Comparison of ENCODE assay signal across 9 cellular contexts in genomic region chr13:114019367-114019766, GRCh38. TPM values are rescaled to one million over a fixed set of nuclear protein-coding genes. Genes with fewer than 3 reads are reported as not detected.
DNase-seq lines count a peak whose midpoint lies in the region; ATAC-seq and TF ChIP-seq lines count a peak whose summit lies in the region.
"Had no signal": no experiment of that assay in that cellular context is flagged by ENCODE, and none has a peak within 500 bp of the region (broad histone marks: within the 10 kb centered on the region; RNA-seq: fewer than 3 reads in every experiment).

No MANE protein-coding gene starts in this region.

- H3K36me3 ChIP-seq in GM23248 (ENCODE audit: low read depth) (peaks cover 13% of the 10 kb centered on the region; the same call in 1 of the 2 replicates), SJCRH30 (peaks cover 5% of the 10 kb centered on the region; the same call in 1 of the 2 replicates), mucosa of descending colon (ENCODE audit: low read depth) (no peaks in the 10 kb centered on the region)

- no peak overlapping the region for H3K4me3 ChIP-seq in GM23248
- H3K4me3 ChIP-seq in SJCRH30: no peak overlapping the region
- H3K4me3 ChIP-seq in mucosa of descending colon: no peak overlapping the region

- H3K27ac ChIP-seq in GM23248 (no peak overlapping the region), SJCRH30 (no peak overlapping the region)

- WGBS in GM23248 (ENCODE audit: low coverage in 1 of 2, low lambda C conversion rate in 2 of 2, missing lambda C conversion rate in 2 of 2), 2 experiments: 72 to 75% methylated on average over 9 to 13 of the region's 13 CpGs

- H3F3A ChIP-seq in GM23248 (ENCODE audit: insufficient read depth): no peaks in the 10 kb centered on the region

- TF ChIP-seq CTCF in mucosa of descending colon (IDR thresholded peaks at IDR 0.05): no peak

- H4K20me1 ChIP-seq in GM23248 (ENCODE audit: insufficient read depth): no peaks in the 10 kb centered on the region

- H3K4me1 ChIP-seq in GM23248 (ENCODE audit: insufficient read depth) (0 out of 2 replicates have a peak, but pooled peaks cover 3% of the 10 kb centered on the region), SJCRH30 (no peaks in the 10 kb centered on the region), mucosa of descending colon (ENCODE audit: low read depth) (no peaks in the 10 kb centered on the region)

- in situ Hi-C loops in GM23248 (cut with MboI): no loop called here

- no peak overlapping the region for H3K9ac ChIP-seq in GM23248

- H3K4me3 Mint-ChIP-seq in activated naive CD4-positive, alpha-beta T cell treated with anti-CD3 and anti-CD28 coated beads, Interleukin-2, amount 10 ng/mL, durations not matched to agents 7 days and 5 days: no peak overlapping the region

- H3K9me2 ChIP-seq in GM23248 (ENCODE audit: insufficient read depth): no peaks in the 10 kb centered on the region

- peaks cover 57% of the 10 kb centered on the region for H3K36me3 Mint-ChIP-seq in activated naive CD4-positive, alpha-beta T cell treated with anti-CD3 and anti-CD28 coated beads, Interleukin-2, amount 10 ng/mL, durations not matched to agents 7 days and 5 days

- 0 out of 2 replicates have a peak, but pooled peaks cover 6% of the 10 kb centered on the region for H3K79me2 ChIP-seq in GM23248 (ENCODE audit: insufficient read depth)

- peak; percentile 44 for DNase-seq in GM23248
- DNase-seq in SJCRH30: peak; percentile 17 to 34
- peak; percentile 49 for DNase-seq in activated naive CD4-positive, alpha-beta T cell treated with anti-CD3 and anti-CD28 coated beads, Interleukin-2, amount 10 ng/mL, durations not matched to agents 7 days and 5 days
- peak; percentile 57 for DNase-seq in stimulated activated CD4-positive, alpha-beta T cell treated with anti-CD3 and anti-CD28 coated beads, Interleukin-4, amount 100 ng/mL, for 1 hour
- no peak for DNase-seq in mucosa of descending colon
- no peak for DNase-seq in globus pallidus (ENCODE audit: low spot score)
- no peak for DNase-seq in NCI-H345 (lab: John Stamatoyannopoulos, UW)
- DNase-seq in Right ventricle myocardium superior: no peak
- DNase-seq: NCI-H1436 had no signal

- no peaks in the 10 kb centered on the region for H3K27me3 Mint-ChIP-seq in activated naive CD4-positive, alpha-beta T cell treated with anti-CD3 and anti-CD28 coated beads, Interleukin-2, amount 10 ng/mL, durations not matched to agents 7 days and 5 days

- H3K9me3 Mint-ChIP-seq in activated naive CD4-positive, alpha-beta T cell treated with anti-CD3 and anti-CD28 coated beads, Interleukin-2, amount 10 ng/mL, durations not matched to agents 7 days and 5 days: no peaks in the 10 kb centered on the region

- H3K4me2 ChIP-seq in GM23248 (ENCODE audit: unreplicated experiment): no peak overlapping the region

- no peaks in the 10 kb centered on the region for H3K27me3 ChIP-seq in GM23248 (replicated peaks; ENCODE audit: insufficient read depth)
- H3K27me3 ChIP-seq in SJCRH30: no peaks in the 10 kb centered on the region

- ATAC-seq in mucosa of descending colon: no peak
- no peak for ATAC-seq in Right ventricle myocardium superior (ENCODE audit: poor library complexity)

- CTCF ChIA-PET in activated naive CD4-positive, alpha-beta T cell treated with anti-CD3 and anti-CD28 coated beads, Interleukin-2, amount 10 ng/mL, durations not matched to agents 7 days and 5 days (lab: Charles Lee): no interaction called here

- H3K9me3 ChIP-seq in GM23248 (ENCODE audit: low read depth) (no peaks in the 10 kb centered on the region), SJCRH30 (replicated peaks) (no peaks in the 10 kb centered on the region), mucosa of descending colon (no peaks in the 10 kb centered on the region)

- no peak overlapping the region for H3K27ac Mint-ChIP-seq in activated naive CD4-positive, alpha-beta T cell treated with anti-CD3 and anti-CD28 coated beads, Interleukin-2, amount 10 ng/mL, durations not matched to agents 7 days and 5 days

- no peak overlapping the region for H2AFZ ChIP-seq in GM23248

- intact Hi-C loops in mucosa of descending colon (cut with DNase I, micrococcal nuclease) (no loop called here), Right ventricle myocardium superior (cut with DNase I) (no loop called here)

- H3K4me1 Mint-ChIP-seq in activated naive CD4-positive, alpha-beta T cell treated with anti-CD3 and anti-CD28 coated beads, Interleukin-2, amount 10 ng/mL, durations not matched to agents 7 days and 5 days: peaks cover 2% of the 10 kb centered on the region

RNA-seq across cellular contexts. Expression of gene C13orf46, which starts 45.5 kb away (rescaled TPM):
- 6.6 TPM in 1 of 2 replicates, not detected in the other for total RNA-seq in GM23248 (2014; rRNA removed; shearing (Covaris generic))
- polyA plus RNA-seq in GM23248 (2016; fragmentation: Nextera tagmentation; extraction: Ambion mirVana): 1.7 and 1.8 TPM in 2 replicates
- 0.04 TPM in 1 of 2 replicates, not detected in the other for total RNA-seq in SJCRH30 (2014; rRNA removed; shearing (Covaris generic))
- total RNA-seq in mucosa of descending colon (1 to 10 TPM; 1.3 to 1.8 (median 1.6) TPM), Right ventricle myocardium superior (0.32 TPM)

Comparison
In these comparisons a context has a peak if more than half of its experiments do, and no peak if none do; other contexts are left out.
1. DNase-seq: peak in GM23248 (single experiment), SJCRH30 (2 of 2), activated naive CD4-positive, alpha-beta T cell treated with anti-CD3 and anti-CD28 coated beads, Interleukin-2, amount 10 ng/mL, durations not matched to agents 7 days and 5 days (single experiment) and stimulated activated CD4-positive, alpha-beta T cell treated with anti-CD3 and anti-CD28 coated beads, Interleukin-4, amount 100 ng/mL, for 1 hour (single experiment); none in mucosa of descending colon (0 of 3), globus pallidus (single experiment), NCI-H345 (single experiment) and Right ventricle myocardium superior (single experiment).